8 cellular contexts compared by ENCODE assay signal in genomic region chr22:46336119-46337078, GRCh38. TPM values are rescaled to one million over a fixed set of nuclear protein-coding genes. Genes with fewer than 3 reads are reported as not detected.
DNase-seq lines count a peak whose midpoint lies in the region; ATAC-seq and TF ChIP-seq lines count a peak whose summit lies in the region.

No MANE protein-coding gene starts in this region.

- H3K36me3 Mint-ChIP-seq in Calu3 (ENCODE audit: insufficient read depth, unreplicated experiment), result peaks cover 61% of the 10 kb centered on the region

- no TSS peak for BruUV-seq in Calu3 (replicated peaks; lab: Mats Ljungman, UMichigan)

- peak overlapping the region; percentile 95 for H3K4me3 ChIP-seq in fibroblast of villous mesenchyme (ENCODE audit: low read depth, low read length)

- TF ChIP-seq CTCF in Calu3 (IDR thresholded peaks at IDR 0.05; ENCODE audit: unreplicated experiment) (no peak), fibroblast of villous mesenchyme (IDR thresholded peaks at IDR 0.05; ENCODE audit: insufficient read depth, low read depth, low read length) (no peak), omental fat pad (IDR thresholded peaks at IDR 0.05) (no peak)

- intact Hi-C loops in Calu3 (cut with micrococcal nuclease; ENCODE audit: unreplicated experiment), result no loop called here

- DNase-seq in Calu3, result no peak
- DNase-seq in activated CD4-positive, alpha-beta T cell treated with anti-CD3 and anti-CD28 coated beads, Interleukin-2, amount 50 U/mL, for 48 hours, result peak; percentile 15 to 31
- peak; percentile 21 for DNase-seq in fibroblast of villous mesenchyme (ENCODE audit: low read depth)
- no peak for DNase-seq in omental fat pad (ENCODE audit: low spot score)
- DNase-seq in DMS153 treated with DMSO at 0.1 percent for 48 hours (lab: John Stamatoyannopoulos, UW; ENCODE audit: unreplicated experiment), result no peak
- no peak for DNase-seq in foreskin melanocyte
- no peak for DNase-seq in SKM-1 (lab: John Stamatoyannopoulos, UW; ENCODE audit: unreplicated experiment)

- CTCF ChIA-PET in Calu3 (lab: Charles Lee), result interaction anchor here (0.6 to 1.9 kb wide), 3 partner anchors 9 to 321 kb away, joined by 3 to 7 read pairs (median 3); no protein-coding TSS in a partner anchor

- peaks cover 10% of the 10 kb centered on the region for H3K4me1 Mint-ChIP-seq in Calu3 (ENCODE audit: low read depth, unreplicated experiment)

- H3K9me3 Mint-ChIP-seq in Calu3 (ENCODE audit: low read depth, unreplicated experiment), result no peaks in the 10 kb centered on the region

- H3K27ac Mint-ChIP-seq in Calu3 (ENCODE audit: unreplicated experiment), result peak overlapping the region; percentile 35

- ATAC-seq in HG02798 (IDR thresholded peaks at IDR 0.05; ENCODE audit: poor library complexity, unreplicated experiment) (peak; percentile 6), omental fat pad (ENCODE audit: low FRiP score) (peak; percentile 26)

- peak overlapping the region; percentile 82 for H3K4me3 Mint-ChIP-seq in Calu3 (ENCODE audit: low read depth, unreplicated experiment)

- H3K27me3 Mint-ChIP-seq in Calu3 (ENCODE audit: unreplicated experiment), result no peaks in the 10 kb centered on the region

RNA-seq across cellular contexts. Expression of gene TRMU, which starts 0.9 kb away (rescaled TPM):
- total RNA-seq in Calu3 (2022) (74.8 and 79.6 TPM in 2 replicates), fibroblast of villous mesenchyme (21.6 and 31.1 TPM in 2 replicates), omental fat pad (10 to 100 TPM; 19.3 to 62.8 (median 32.8) TPM)

RNA-seq across cellular contexts. Expression of gene GTSE1, which starts 39.7 kb away (rescaled TPM):
- total RNA-seq in Calu3 (2022) (48.0 and 53.5 TPM in 2 replicates), fibroblast of villous mesenchyme (7.4 and 10.4 TPM in 2 replicates), omental fat pad (1 to 10 TPM in 3 of 4 donors, not detected in 1; 1.1 to 2.5 (median 1.3) TPM)

Comparison
In these comparisons a context has a peak if more than half of its experiments do, and no peak if none do; other contexts are left out.
1. DNase-seq: peak in activated CD4-positive, alpha-beta T cell treated with anti-CD3 and anti-CD28 coated beads, Interleukin-2, amount 50 U/mL, for 48 hours (2 of 2) and fibroblast of villous mesenchyme (single experiment); none in Calu3 (single experiment), omental fat pad (single experiment), DMS153 treated with DMSO at 0.1 percent for 48 hours (single experiment), foreskin melanocyte (single experiment) and SKM-1 (single experiment).